In the genomic region with DNA sequence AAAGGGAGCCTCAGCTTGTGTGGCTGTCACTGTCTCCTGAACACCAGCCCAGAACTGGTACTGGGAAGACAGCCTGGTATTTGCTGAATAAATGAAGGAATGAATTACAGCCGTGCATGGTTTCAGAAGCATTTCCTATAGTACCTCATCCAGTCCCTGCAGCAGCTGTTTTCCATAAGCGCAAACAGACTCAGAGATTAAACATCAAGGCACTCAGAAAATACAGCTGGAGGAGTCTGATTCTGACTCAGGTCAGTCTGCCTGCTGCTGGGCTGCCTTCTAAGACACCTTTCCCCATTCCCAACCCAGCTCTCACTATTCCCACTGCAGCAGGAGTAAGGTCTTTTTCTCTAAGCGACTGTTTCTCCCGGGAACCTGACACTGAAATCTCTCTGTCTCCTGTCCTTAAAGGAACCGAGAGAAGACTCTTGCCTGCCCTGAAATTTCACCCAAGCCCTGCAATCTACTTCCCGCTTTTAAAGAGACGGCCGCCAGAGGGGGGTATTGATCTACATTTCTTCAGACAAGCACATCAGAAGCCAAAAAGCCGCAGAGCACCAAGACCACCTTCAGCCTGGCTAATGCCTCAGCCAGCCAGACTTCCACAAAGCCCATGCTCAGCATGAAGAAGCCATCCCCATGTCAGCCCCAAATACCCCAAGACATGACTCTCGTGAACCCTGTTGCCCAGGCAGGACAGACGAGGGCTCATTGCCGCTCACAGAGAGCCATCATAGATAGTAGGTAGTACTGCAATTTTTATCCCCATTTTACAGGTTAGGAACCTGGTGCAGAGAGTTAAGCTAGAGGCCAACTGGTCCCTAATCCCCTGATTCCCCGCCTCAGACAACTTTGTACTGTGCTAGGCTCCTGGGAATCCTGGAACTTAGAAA, we compare ENCODE assay signal across 8 cellular contexts. TPM values are rescaled to one million over a fixed set of nuclear protein-coding genes. Genes with fewer than 3 reads are reported as not detected.
DNase-seq lines count a peak whose midpoint lies in the region; ATAC-seq and TF ChIP-seq lines count a peak whose summit lies in the region.

No MANE protein-coding gene starts in this region.

- no peak overlapping the region for H2AFZ ChIP-seq in OCI-LY7 (ENCODE audit: low read length)

- H3K79me2 ChIP-seq in OCI-LY7 (ENCODE audit: insufficient read depth, low read depth, low read length) = no peaks in the 10 kb centered on the region

- peaks cover 0 to 4% (median 2%) of the 10 kb centered on the region in 4 donors for H3K4me1 Mint-ChIP-seq in naive thymus-derived CD8-positive, alpha-beta T cell

- 16% methylated on average over 10 of the region's 13 CpGs for WGBS in esophagus muscularis mucosa

- DNase-seq in GM04504 (ENCODE audit: low read depth) (peak; percentile 58), HL-60 (ENCODE audit: low read depth in 1 of 2, low spot score in 1 of 2) (peak; percentile 41 to 78), OCI-LY7 (ENCODE audit: low spot score) (peak; percentile 72), activated T-cell treated with anti-CD3 and anti-CD28 coated beads for 1 hour (ENCODE audit: low read depth) (peak; percentile 61), esophagus muscularis mucosa (ENCODE audit: extremely low spot score) (peak; percentile 97)
- DNase-seq in naive thymus-derived CD8-positive, alpha-beta T cell = peak; percentile 53 to 86 (median 66)
- peak; percentile 9 to 45 for DNase-seq in stimulated activated CD8-positive, alpha-beta memory T cell treated with anti-CD3 and anti-CD28 coated beads, Interleukin-7, amount 100 ng/mL, for 48 hours (ENCODE audit: extremely low read depth in 1 of 2, low read depth in 1 of 2)

- TF ChIP-seq EP300 in esophagus muscularis mucosa (IDR thresholded peaks at IDR 0.05) = no peak

- H3K4me1 ChIP-seq in OCI-LY7 (ENCODE audit: insufficient read depth, low read length, poor library complexity, severe bottlenecking) = no peaks in the 10 kb centered on the region
- H3K4me1 ChIP-seq in esophagus muscularis mucosa = peaks cover 0 to 8% (median 3%) of the 10 kb centered on the region in 4 donors

- H3K4me2 ChIP-seq in OCI-LY7 (ENCODE audit: low read length) = no peak overlapping the region

- no peaks in the 10 kb centered on the region for H4K20me1 ChIP-seq in OCI-LY7 (ENCODE audit: insufficient read depth, low read length)

- TF ChIP-seq CTCF in HL-60 (IDR thresholded peaks at IDR 0.05; ENCODE audit: insufficient read depth, low read length) (peak; percentile 43), OCI-LY7 (conservative IDR thresholded peaks at IDR 0.05; ENCODE audit: low read length) (peak; percentile 86), esophagus muscularis mucosa (IDR thresholded peaks at IDR 0.05) (peak; percentile 54 to 65 (median 59))

- peaks cover 0 to 8% (median 0%) of the 10 kb centered on the region in 9 donors for H3K9me3 Mint-ChIP-seq in naive thymus-derived CD8-positive, alpha-beta T cell

- H3K9me2 ChIP-seq in OCI-LY7 (ENCODE audit: insufficient read depth, low read length) = no peaks in the 10 kb centered on the region

- H3K9me3 ChIP-seq in OCI-LY7 (ENCODE audit: low read length) (no peaks in the 10 kb centered on the region), esophagus muscularis mucosa (peaks cover 0 to 6% (median 0%) of the 10 kb centered on the region in 4 donors)

- H3K4me3 ChIP-seq in HL-60 (replicated peaks; ENCODE audit: insufficient read depth, low read length) (no peak overlapping the region), OCI-LY7 (ENCODE audit: low read depth, low read length, poor library complexity, severe bottlenecking) (no peak overlapping the region), esophagus muscularis mucosa (no peak overlapping the region)

- peaks cover 13 to 27% (median 16%) of the 10 kb centered on the region in 5 donors for H3K27me3 Mint-ChIP-seq in naive thymus-derived CD8-positive, alpha-beta T cell

- peak; percentile 50 to 67 for ATAC-seq in naive thymus-derived CD8-positive, alpha-beta T cell
- no peak for ATAC-seq in HG02970 (IDR thresholded peaks at IDR 0.05; ENCODE audit: low FRiP score, unreplicated experiment)

- H3K27ac ChIP-seq in HL-60 (replicated peaks) (no peak overlapping the region), OCI-LY7 (ENCODE audit: low read depth, low read length, poor library complexity, severe bottlenecking) (no peak overlapping the region), esophagus muscularis mucosa (replicated peaks in 1 of 4) (no peak overlapping the region)

- H3K27ac Mint-ChIP-seq in naive thymus-derived CD8-positive, alpha-beta T cell = peak overlapping the region in 2 of 10 donors; percentile 9 to 11

- peaks cover 0 to 4% (median 0%) of the 10 kb centered on the region in 3 donors for H3K36me3 Mint-ChIP-seq in naive thymus-derived CD8-positive, alpha-beta T cell

- H3K4me3 Mint-ChIP-seq in naive thymus-derived CD8-positive, alpha-beta T cell = no peak overlapping the region

- intact Hi-C loops in OCI-LY7 (cut with micrococcal nuclease; ENCODE audit: unreplicated experiment) = loop anchor here (1.0 to 2.0 kb wide), 2 partner anchors 84 to 321 kb away; no protein-coding TSS in a partner anchor
- intact Hi-C loops in esophagus muscularis mucosa (cut with DNase I) = loop anchor here (2.0 to 5.0 kb wide), 3 partner anchors 85 to 322 kb away; no protein-coding TSS in a partner anchor

- no peaks in the 10 kb centered on the region for H3K36me3 ChIP-seq in OCI-LY7 (ENCODE audit: insufficient read depth, low read length)
- no peaks in the 10 kb centered on the region for H3K36me3 ChIP-seq in esophagus muscularis mucosa

- no TSS peak for BruUV-seq in OCI-LY7 (replicated peaks; lab: Mats Ljungman, UMichigan)

- no peaks in the 10 kb centered on the region for H3K27me3 ChIP-seq in HL-60 (ENCODE audit: insufficient read depth, poor library complexity, severe bottlenecking)
- H3K27me3 ChIP-seq in esophagus muscularis mucosa = no peaks in the 10 kb centered on the region

- TF ChIP-seq POLR2A in esophagus muscularis mucosa (IDR thresholded peaks at IDR 0.05; ENCODE audit: low read depth) = no peak

- CTCF ChIA-PET in OCI-LY7 (lab: Charles Lee; ENCODE audit: unreplicated experiment) = no interaction called here

- POLR2A ChIA-PET in OCI-LY7 (lab: Charles Lee) = no interaction called here
- POLR2A ChIA-PET in naive thymus-derived CD8-positive, alpha-beta T cell (lab: Charles Lee) = no interaction called here

RNA-seq across cellular contexts. Expression of gene FOXI1, which starts 5.4 kb away (rescaled TPM):
- total RNA-seq in OCI-LY7 (2014; rRNA removed; shearing (Covaris generic)) = not detected in 2 replicates
- total RNA-seq in OCI-LY7 (2022) (not detected in 2 replicates), esophagus muscularis mucosa (not detected)
- total RNA-seq in naive thymus-derived CD8-positive, alpha-beta T cell = not detected
- polyA plus RNA-seq in naive thymus-derived CD8-positive, alpha-beta T cell = not detected

Comparison
In these comparisons a context has a peak if more than half of its experiments do, and no peak if none do; other contexts are left out.
1. DNase-seq: peak in every context shown above with its lines; median percentile 97 in esophagus muscularis mucosa; 72 in OCI-LY7; 66 in naive thymus-derived CD8-positive, alpha-beta T cell; 61 in activated T-cell treated with anti-CD3 and anti-CD28 coated beads for 1 hour; 60 in HL-60; 58 in GM04504; 27 in stimulated activated CD8-positive, alpha-beta memory T cell treated with anti-CD3 and anti-CD28 coated beads, Interleukin-7, amount 100 ng/mL, for 48 hours.